ENCODE assay signal across 8 cellular contexts in the genomic region with DNA sequence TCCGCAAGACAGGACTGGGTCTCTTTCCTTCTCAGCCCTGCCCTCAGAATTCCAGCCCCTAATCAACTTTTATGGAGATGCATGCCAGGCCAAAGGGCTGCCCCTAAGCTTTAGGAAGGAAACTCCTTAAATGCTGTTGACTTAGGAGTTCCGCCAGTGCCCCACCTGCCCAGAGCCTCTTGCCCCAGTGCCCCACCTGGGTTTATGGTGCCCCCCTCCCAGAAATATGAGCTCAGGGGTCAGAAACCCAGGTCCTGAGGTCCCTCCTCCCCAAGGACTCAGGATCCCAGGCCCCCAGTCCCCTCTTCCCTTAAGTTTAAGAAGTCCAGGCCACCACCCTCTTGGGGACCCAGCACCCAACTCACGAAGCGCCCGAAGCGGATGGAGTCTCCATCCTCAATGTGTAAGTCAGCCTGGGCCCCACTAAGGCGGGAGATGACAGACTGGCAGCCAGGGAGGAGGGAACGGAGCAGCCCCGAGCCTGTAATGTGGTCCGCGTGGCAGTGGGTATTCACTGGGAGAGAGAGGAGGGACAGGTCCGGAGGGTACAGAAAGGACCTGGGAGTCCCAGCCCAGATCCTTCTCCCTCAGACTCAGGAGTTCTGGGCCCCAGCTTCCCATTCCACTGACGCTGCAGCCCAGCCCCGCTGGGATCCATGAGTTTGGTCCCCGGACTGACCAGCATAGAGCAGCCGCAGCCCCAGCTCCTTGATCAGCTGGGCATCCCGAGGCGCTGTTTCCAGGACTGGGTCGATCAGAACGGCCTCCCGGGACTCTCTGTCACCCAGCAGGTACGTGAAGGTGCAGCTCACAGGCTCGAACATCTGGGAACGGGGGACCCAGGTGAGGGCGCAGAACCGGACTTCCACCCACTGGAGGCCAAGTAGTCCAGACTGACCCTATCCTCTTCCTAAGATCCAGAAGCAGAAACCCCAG. TPM values are rescaled to one million over a fixed set of nuclear protein-coding genes. Genes with fewer than 3 reads are reported as not detected.
DNase-seq lines count a peak whose midpoint lies in the region; ATAC-seq and TF ChIP-seq lines count a peak whose summit lies in the region.

No MANE protein-coding gene starts in this region.

- peaks cover 0 to 4% of the 10 kb centered on the region in 2 donors for H3K36me3 ChIP-seq in gastroesophageal sphincter
- no peaks in the 10 kb centered on the region for H3K36me3 ChIP-seq in parathyroid adenoma (ENCODE audit: control insufficient read depth, insufficient read depth, low read length)

- no peaks in the 10 kb centered on the region for H3K79me2 ChIP-seq in parathyroid adenoma

- no peak for TF ChIP-seq EP300 in gastroesophageal sphincter (IDR thresholded peaks at IDR 0.05)

- H3K27ac Mint-ChIP-seq in activated CD8-positive, alpha-beta memory T cell treated with anti-CD3 and anti-CD28 coated beads, Interleukin-2, amount 10 ng/mL, durations not matched to agents 7 days and 5 days = peak overlapping the region; percentile 80

- H3K9me3 Mint-ChIP-seq in activated CD8-positive, alpha-beta memory T cell treated with anti-CD3 and anti-CD28 coated beads, Interleukin-2, amount 10 ng/mL, durations not matched to agents 7 days and 5 days (ENCODE audit: low read depth) = no peaks in the 10 kb centered on the region

- 0 to 40% methylated on average over 1 to 8 of the region's 26 CpGs for WGBS in gastroesophageal sphincter (ENCODE audit: low coverage in 1 of 2), 2 donors

- H2AFZ ChIP-seq in parathyroid adenoma = peak overlapping the region; percentile 96

- peak overlapping the region; percentile 94 for H3K4me2 ChIP-seq in parathyroid adenoma (ENCODE audit: low read length)

- H3K9me3 ChIP-seq in gastroesophageal sphincter (no peaks in the 10 kb centered on the region), parathyroid adenoma (ENCODE audit: control insufficient read depth, low read length) (no peaks in the 10 kb centered on the region)

- H3K4me3 Mint-ChIP-seq in activated CD8-positive, alpha-beta memory T cell treated with anti-CD3 and anti-CD28 coated beads, Interleukin-2, amount 10 ng/mL, durations not matched to agents 7 days and 5 days = peak overlapping the region; percentile 89

- H3K4me1 Mint-ChIP-seq in activated CD8-positive, alpha-beta memory T cell treated with anti-CD3 and anti-CD28 coated beads, Interleukin-2, amount 10 ng/mL, durations not matched to agents 7 days and 5 days = peaks cover 21% of the 10 kb centered on the region

- H3K4me3 ChIP-seq in gastroesophageal sphincter (peak overlapping the region; percentile 79 to 91), parathyroid adenoma (ENCODE audit: low read depth, low read length) (peak overlapping the region; percentile 73)

- peak; percentile 8 for ATAC-seq in activated CD8-positive, alpha-beta memory T cell treated with anti-CD3 and anti-CD28 coated beads, Interleukin-2, amount 10 ng/mL, durations not matched to agents 7 days and 5 days
- ATAC-seq in gastroesophageal sphincter (peak; percentile 5), GM18861 (IDR thresholded peaks at IDR 0.05; ENCODE audit: unreplicated experiment) (no peak)

- peaks cover 8% of the 10 kb centered on the region for H3K36me3 Mint-ChIP-seq in activated CD8-positive, alpha-beta memory T cell treated with anti-CD3 and anti-CD28 coated beads, Interleukin-2, amount 10 ng/mL, durations not matched to agents 7 days and 5 days

- CTCF ChIA-PET in activated CD8-positive, alpha-beta memory T cell treated with anti-CD3 and anti-CD28 coated beads, Interleukin-2, amount 10 ng/mL, durations not matched to agents 7 days and 5 days (lab: Charles Lee) = interaction anchor here (1.0 to 13.4 kb wide), 4 partner anchors 29 to 240 kb away, joined by 3 to 274 read pairs (median 62); partner anchors contain the start of genes IRGQ and ZNF576

- H3K27me3 ChIP-seq in gastroesophageal sphincter = no peaks in the 10 kb centered on the region
- no peaks in the 10 kb centered on the region for H3K27me3 ChIP-seq in parathyroid adenoma (ENCODE audit: control insufficient read depth, insufficient read depth, low read length)

- peak; percentile 60 for DNase-seq in activated CD4-positive, alpha-beta T cell treated with anti-CD3 and anti-CD28 coated beads for 48 hours
- no peak for DNase-seq in activated CD4-positive, alpha-beta T cell treated with anti-CD3 and anti-CD28 coated beads, Interleukin-2, amount 50 U/mL, for 4 hours
- DNase-seq in activated CD8-positive, alpha-beta memory T cell treated with anti-CD3 and anti-CD28 coated beads, Interleukin-2, amount 10 ng/mL, durations not matched to agents 7 days and 5 days = peak; percentile 50
- no peak for DNase-seq in NCI-H2081 (lab: John Stamatoyannopoulos, UW)
- DNase-seq in NCI-H1105 (lab: John Stamatoyannopoulos, UW) = no peak

- H3K27me3 Mint-ChIP-seq in activated CD8-positive, alpha-beta memory T cell treated with anti-CD3 and anti-CD28 coated beads, Interleukin-2, amount 10 ng/mL, durations not matched to agents 7 days and 5 days = no peaks in the 10 kb centered on the region

- H3K4me1 ChIP-seq in gastroesophageal sphincter = peaks cover 0 to 48% (median 11%) of the 10 kb centered on the region in 3 donors
- H3K4me1 ChIP-seq in parathyroid adenoma = peaks cover 5% of the 10 kb centered on the region

- TF ChIP-seq CTCF in gastroesophageal sphincter (IDR thresholded peaks at IDR 0.05) = no peak
- no peak for TF ChIP-seq CTCF in parathyroid adenoma (IDR thresholded peaks at IDR 0.05)

- peak overlapping the region; percentile 68 for H3K9ac ChIP-seq in parathyroid adenoma

- no peak for TF ChIP-seq POLR2A in gastroesophageal sphincter (IDR thresholded peaks at IDR 0.05)

- H3K27ac ChIP-seq in gastroesophageal sphincter = peak overlapping the region; percentile 82 to 90 (median 89)
- peak overlapping the region; percentile 58 for H3K27ac ChIP-seq in parathyroid adenoma

RNA-seq across cellular contexts. Expression of gene ETHE1, which starts 0.9 kb away (rescaled TPM):
- 10 to 100 TPM; 52.6 to 55.8 TPM for total RNA-seq in activated CD8-positive, alpha-beta memory T cell treated with anti-CD3 and anti-CD28 coated beads, Interleukin-2, amount 10 ng/mL, durations not matched to agents 7 days and 5 days
- total RNA-seq in gastroesophageal sphincter = 10 to 100 TPM; 33.3 to 55.9 (median 52.3) TPM

RNA-seq across cellular contexts. Expression of gene ZNF575, which starts 6.9 kb away (rescaled TPM):
- 1 to 10 TPM; 2.9 to 3.7 TPM for total RNA-seq in activated CD8-positive, alpha-beta memory T cell treated with anti-CD3 and anti-CD28 coated beads, Interleukin-2, amount 10 ng/mL, durations not matched to agents 7 days and 5 days
- 1 to 10 TPM in 1 of 4 donors, under 1 TPM in 1, not detected in 2; 0.66 to 3.3 TPM for total RNA-seq in gastroesophageal sphincter

RNA-seq across cellular contexts. Expression of gene PHLDB3, which starts 21.6 kb away (rescaled TPM):
- total RNA-seq in activated CD8-positive, alpha-beta memory T cell treated with anti-CD3 and anti-CD28 coated beads, Interleukin-2, amount 10 ng/mL, durations not matched to agents 7 days and 5 days = 10 to 100 TPM; 11.0 to 11.2 TPM
- 10 to 100 TPM in 3 of 4 donors, 1 to 10 TPM in 1; 8.8 to 38.1 (median 14.9) TPM for total RNA-seq in gastroesophageal sphincter

RNA-seq across cellular contexts. Expression of gene XRCC1, which starts 49.2 kb away (rescaled TPM):
- 10 to 100 TPM; 47.7 to 50.6 TPM for total RNA-seq in activated CD8-positive, alpha-beta memory T cell treated with anti-CD3 and anti-CD28 coated beads, Interleukin-2, amount 10 ng/mL, durations not matched to agents 7 days and 5 days
- 10 to 100 TPM; 17.9 to 31.0 (median 22.6) TPM for total RNA-seq in gastroesophageal sphincter

RNA-seq across cellular contexts. Expression of gene PINLYP, which starts 49.5 kb away (rescaled TPM):
- total RNA-seq in activated CD8-positive, alpha-beta memory T cell treated with anti-CD3 and anti-CD28 coated beads, Interleukin-2, amount 10 ng/mL, durations not matched to agents 7 days and 5 days = 10 to 100 TPM; 16.8 to 19.7 TPM
- 1 to 10 TPM; 2.3 to 9.4 (median 6.7) TPM for total RNA-seq in gastroesophageal sphincter

Comparison
In these comparisons a context has a peak if more than half of its experiments do, and no peak if none do; other contexts are left out.
1. DNase-seq: peak in activated CD4-positive, alpha-beta T cell treated with anti-CD3 and anti-CD28 coated beads for 48 hours (single experiment) and activated CD8-positive, alpha-beta memory T cell treated with anti-CD3 and anti-CD28 coated beads, Interleukin-2, amount 10 ng/mL, durations not matched to agents 7 days and 5 days (single experiment); none in activated CD4-positive, alpha-beta T cell treated with anti-CD3 and anti-CD28 coated beads, Interleukin-2, amount 50 U/mL, for 4 hours (0 of 2), NCI-H2081 (0 of 2) and NCI-H1105 (single experiment).